Comparison of ENCODE assay signal across 29 cellular contexts in genomic region chr1:38098101-38098847, GRCh38. TPM values are rescaled to one million over a fixed set of nuclear protein-coding genes. Genes with fewer than 3 reads are reported as not detected.
"Had no signal": no experiment of that assay in that cellular context is flagged by ENCODE, and none has a peak within 500 bp of the region (broad histone marks: within the 10 kb centered on the region; RNA-seq: fewer than 3 reads in every experiment).

No MANE protein-coding gene starts in this region.

- H3K4me1 Mint-ChIP-seq: immature natural killer cell; natural killer cell; stimulated activated effector memory CD8-positive, alpha-beta T cell treated with anti-CD3 and anti-CD28 coated beads, Interleukin-12 subunit alpha, Interleukin-12 subunit beta, amount 100 ng/mL, for 72 hours had no signal

- ATAC-seq: heart right ventricle; left ventricle myocardium superior; lower lobe of right lung; natural killer cell; sciatic nerve; stimulated activated effector memory CD8-positive, alpha-beta T cell treated with anti-CD3 and anti-CD28 coated beads, Interleukin-12 subunit alpha, Interleukin-12 subunit beta, amount 100 ng/mL, for 72 hours had no signal

- H3K4me1 ChIP-seq: esophagus muscularis mucosa, heart right ventricle, lower lobe of right lung, prostate gland, right atrium auricular region, stomach, thyroid gland had no signal

- H3K4me3 ChIP-seq: esophagus muscularis mucosa, heart right ventricle, lower lobe of right lung, prostate gland, right atrium auricular region, smooth muscle cell, stomach, thyroid gland had no signal

- H3K9me3 Mint-ChIP-seq: endodermal cell; immature natural killer cell; natural killer cell; stimulated activated effector memory CD8-positive, alpha-beta T cell treated with anti-CD3 and anti-CD28 coated beads, Interleukin-12 subunit alpha, Interleukin-12 subunit beta, amount 100 ng/mL, for 72 hours had no signal

- H3K27ac ChIP-seq: epithelial cell of prostate, esophagus muscularis mucosa, heart right ventricle, lower lobe of right lung, parathyroid adenoma, prostate gland, right atrium auricular region, stomach, thyroid gland had no signal

- H3K4me3 Mint-ChIP-seq: endodermal cell; immature natural killer cell; natural killer cell; stimulated activated effector memory CD8-positive, alpha-beta T cell treated with anti-CD3 and anti-CD28 coated beads, Interleukin-12 subunit alpha, Interleukin-12 subunit beta, amount 100 ng/mL, for 72 hours had no signal

- H3K27me3 ChIP-seq: right atrium auricular region, thyroid gland had no signal

- DNase-seq: cerebellar nuclear complex; effector CD8-positive, alpha-beta T cell; endodermal cell; foreskin melanocyte; glutamatergic neuron; heart right ventricle; hippocampal formation; immature natural killer cell; islet precursor cell; kidney glomerular epithelial cell; left ventricle myocardium superior; lower lobe of right lung; natural killer cell; stimulated activated CD4-positive, alpha-beta T cell treated with anti-CD3 and anti-CD28 coated beads, Interleukin-2, amount 100 ng/mL, for 24 hours; stimulated activated CD4-positive, alpha-beta T cell treated with anti-CD3 and anti-CD28 coated beads, Interleukin-4, amount 100 ng/mL, for 24 hours; stimulated activated naive CD4-positive, alpha-beta T cell treated with Interleukin-2 at 50 U/mL for 16 hours; stomach; thyroid gland; trophoblast cell had no signal

- H3K27ac Mint-ChIP-seq: endodermal cell; immature natural killer cell; natural killer cell; stimulated activated effector memory CD8-positive, alpha-beta T cell treated with anti-CD3 and anti-CD28 coated beads, Interleukin-12 subunit alpha, Interleukin-12 subunit beta, amount 100 ng/mL, for 72 hours had no signal

- H3K36me3 Mint-ChIP-seq: immature natural killer cell; natural killer cell; stimulated activated effector memory CD8-positive, alpha-beta T cell treated with anti-CD3 and anti-CD28 coated beads, Interleukin-12 subunit alpha, Interleukin-12 subunit beta, amount 100 ng/mL, for 72 hours had no signal

RNA-seq across cellular contexts. Expression of gene POU3F1, which starts 51.7 kb away (rescaled TPM):
- total RNA-seq: left ventricle myocardium superior, lower lobe of right lung, right atrium auricular region, smooth muscle cell, stomach, subcutaneous adipose tissue, thyroid gland had no signal
- polyA plus RNA-seq: fibroblast of lung had no signal
